ENCODE assay signal across 7 cellular contexts in genomic region chr22:45994516-45995404, GRCh38. TPM values are rescaled to one million over a fixed set of nuclear protein-coding genes. Genes with fewer than 3 reads are reported as not detected.
DNase-seq lines count a peak whose midpoint lies in the region; ATAC-seq and TF ChIP-seq lines count a peak whose summit lies in the region.

No MANE protein-coding gene starts in this region.

- peaks cover 48% of the 10 kb centered on the region for H3K4me1 ChIP-seq in lower lobe of right lung

- CTCF ChIA-PET in activated CD4-positive, alpha-beta T cell treated with anti-CD3 and anti-CD28 coated beads for 36 hours (lab: Charles Lee), result interaction anchor here (0.7 to 2.5 kb wide), 12 partner anchors 10 to 406 kb away, joined by 3 to 24 read pairs (median 4); no protein-coding TSS in a partner anchor

- no peaks in the 10 kb centered on the region for H3K4me1 Mint-ChIP-seq in activated CD4-positive, alpha-beta T cell treated with anti-CD3 and anti-CD28 coated beads for 36 hours
- H3K4me1 Mint-ChIP-seq in chondrocyte (ENCODE audit: low read depth), result peaks cover 47% of the 10 kb centered on the region

- H3K36me3 Mint-ChIP-seq in activated CD4-positive, alpha-beta T cell treated with anti-CD3 and anti-CD28 coated beads for 36 hours (ENCODE audit: low read depth), result no peaks in the 10 kb centered on the region
- no peaks in the 10 kb centered on the region for H3K36me3 Mint-ChIP-seq in chondrocyte (ENCODE audit: low read depth)

- ATAC-seq in activated CD4-positive, alpha-beta T cell treated with anti-CD3 and anti-CD28 coated beads for 36 hours, result peak; percentile 82
- ATAC-seq in lower lobe of right lung (peak; percentile 70 to 71), HG03469 (IDR thresholded peaks at IDR 0.05; ENCODE audit: unreplicated experiment) (no peak)

- intact Hi-C loops in activated CD4-positive, alpha-beta T cell treated with anti-CD3 and anti-CD28 coated beads for 36 hours (cut with DNase I, micrococcal nuclease), result loop anchor here (1.0 to 10.0 kb wide), 4 partner anchors 122 to 550 kb away; no protein-coding TSS in a partner anchor
- intact Hi-C loops in lower lobe of right lung (cut with DNase I), result no loop called here

- H3K4me3 ChIP-seq in GM12865 (ENCODE audit: low read depth, low read length) (no peak overlapping the region), lower lobe of right lung (no peak overlapping the region)

- H3K9me3 Mint-ChIP-seq in activated CD4-positive, alpha-beta T cell treated with anti-CD3 and anti-CD28 coated beads for 36 hours (ENCODE audit: low read depth), result no peaks in the 10 kb centered on the region
- no peaks in the 10 kb centered on the region for H3K9me3 Mint-ChIP-seq in chondrocyte (ENCODE audit: low read depth)

- no peak overlapping the region for H3K4me3 Mint-ChIP-seq in activated CD4-positive, alpha-beta T cell treated with anti-CD3 and anti-CD28 coated beads for 36 hours
- no peak overlapping the region for H3K4me3 Mint-ChIP-seq in chondrocyte (ENCODE audit: unreplicated experiment)

- H3K27me3 Mint-ChIP-seq in activated CD4-positive, alpha-beta T cell treated with anti-CD3 and anti-CD28 coated beads for 36 hours, result peaks cover 5% of the 10 kb centered on the region
- no peaks in the 10 kb centered on the region for H3K27me3 Mint-ChIP-seq in chondrocyte (ENCODE audit: low read depth)

- no peaks in the 10 kb centered on the region for H3K36me3 ChIP-seq in lower lobe of right lung

- no peaks in the 10 kb centered on the region for H3K27me3 ChIP-seq in lower lobe of right lung (ENCODE audit: low read depth)

- H3K27ac ChIP-seq in lower lobe of right lung, result no peak overlapping the region

- POLR2A ChIA-PET in activated CD4-positive, alpha-beta T cell treated with anti-CD3 and anti-CD28 coated beads for 36 hours (lab: Charles Lee), result no interaction called here

- TF ChIP-seq CTCF in GM12865 (IDR thresholded peaks at IDR 0.05; ENCODE audit: insufficient read depth, low read depth, low read length, missing control alignments) (peak; percentile 97), chondrocyte (IDR thresholded peaks at IDR 0.05) (peak; percentile 98), lower lobe of right lung (IDR thresholded peaks at IDR 0.05) (peak; percentile 98)

- DNase-seq in GM12865 (ENCODE audit: low read depth) (peak; percentile 56), NCI-H1105 treated with DMSO at 0.1 percent for 48 hours (lab: John Stamatoyannopoulos, UW) (peak; percentile 23), chondrocyte (ENCODE audit: low spot score) (peak; percentile 86), lower lobe of right lung (peak; percentile 87)
- DNase-seq in activated CD4-positive, alpha-beta T cell treated with anti-CD3 and anti-CD28 coated beads for 36 hours, result peak; percentile 88
- peak; percentile 41 for DNase-seq in stimulated activated CD8-positive, alpha-beta memory T cell treated with anti-CD3 and anti-CD28 coated beads, Interleukin-12 subunit alpha, Interleukin-12 subunit beta, amount 100 ng/mL, for 24 hours (ENCODE audit: extremely low read depth)

- H3K27ac Mint-ChIP-seq in activated CD4-positive, alpha-beta T cell treated with anti-CD3 and anti-CD28 coated beads for 36 hours, result no peak overlapping the region
- no peak overlapping the region for H3K27ac Mint-ChIP-seq in chondrocyte (ENCODE audit: unreplicated experiment)

- no peaks in the 10 kb centered on the region for H3K9me3 ChIP-seq in lower lobe of right lung

RNA-seq across cellular contexts. Expression of gene WNT7B, which starts 17.8 kb away (rescaled TPM):
- not detected for total RNA-seq in activated CD4-positive, alpha-beta T cell treated with anti-CD3 and anti-CD28 coated beads for 36 hours
- total RNA-seq in chondrocyte (0.15 to 1.1 TPM (median 0.18 TPM) in 3 replicates), lower lobe of right lung (6.3 TPM)

Comparison
In these comparisons a context has a peak if more than half of its experiments do, and no peak if none do; other contexts are left out.
1. DNase-seq: peak in every context shown above with its lines; median percentile 88 in activated CD4-positive, alpha-beta T cell treated with anti-CD3 and anti-CD28 coated beads for 36 hours; 87 in lower lobe of right lung; 86 in chondrocyte; 56 in GM12865; 41 in stimulated activated CD8-positive, alpha-beta memory T cell treated with anti-CD3 and anti-CD28 coated beads, Interleukin-12 subunit alpha, Interleukin-12 subunit beta, amount 100 ng/mL, for 24 hours; 23 in NCI-H1105 treated with DMSO at 0.1 percent for 48 hours.